In genomic region chr5:75037106-75037505, GRCh38 we compare ENCODE assay signal across 8 cellular contexts. TPM values are rescaled to one million over a fixed set of nuclear protein-coding genes. Genes with fewer than 3 reads are reported as not detected.
DNase-seq lines count a peak whose midpoint lies in the region; ATAC-seq and TF ChIP-seq lines count a peak whose summit lies in the region.

No MANE protein-coding gene starts in this region.

- DNase-seq in AG10803 (ENCODE audit: low read depth) (peak; percentile 70), HFFc6 (peak; percentile 85), astrocyte of the spinal cord (ENCODE audit: low read depth, low spot score) (peak; percentile 74), mucosa of descending colon (no peak), GM10266 (ENCODE audit: extremely low spot score) (no peak)
- DNase-seq in natural killer cell treated with Interleukin-12 subunit alpha and Interleukin-12 subunit beta and Interleukin-15 and Interleukin-18, amount 100 ng/mL, for 72 hours (ENCODE audit: low spot score) = no peak
- no peak for DNase-seq in effector memory CD8-positive, alpha-beta T cell

- no peaks in the 10 kb centered on the region for H3K9me3 ChIP-seq in mucosa of descending colon

- peak overlapping the region; percentile 35; the same call in 1 of the 2 replicates for H3K27ac Mint-ChIP-seq in HFFc6
- H3K27ac Mint-ChIP-seq in natural killer cell treated with Interleukin-12 subunit alpha and Interleukin-12 subunit beta and Interleukin-15 and Interleukin-18, amount 100 ng/mL, for 72 hours = peak overlapping the region in 1 of 2 donors; percentile 23
- peak overlapping the region in 1 of 2 donors; percentile 91 for H3K27ac Mint-ChIP-seq in effector memory CD8-positive, alpha-beta T cell

- no peak; the same call in 1 of the 2 replicates for TF ChIP-seq CTCF in AG10803 (conservative IDR thresholded peaks at IDR 0.05; ENCODE audit: low read length)
- TF ChIP-seq CTCF in HFFc6 (IDR thresholded peaks at IDR 0.05) = no peak
- no peak for TF ChIP-seq CTCF in astrocyte of the spinal cord (IDR thresholded peaks at IDR 0.05; ENCODE audit: low read depth, low read length)
- no peak for TF ChIP-seq CTCF in mucosa of descending colon (IDR thresholded peaks at IDR 0.05)
- TF ChIP-seq CTCF in GM10266 (IDR thresholded peaks at IDR 0.05; ENCODE audit: control insufficient read depth, insufficient read depth, low read depth, missing control alignments) = no peak

- in situ Hi-C loops in astrocyte of the spinal cord (cut with HindIII; ENCODE audit: low sequenced_read_pairs) = no loop called here

- H3K27me3 Mint-ChIP-seq in HFFc6 (ENCODE audit: insufficient read depth) = no peaks in the 10 kb centered on the region; the same call in none of the 2 replicates
- H3K27me3 Mint-ChIP-seq in natural killer cell treated with Interleukin-12 subunit alpha and Interleukin-12 subunit beta and Interleukin-15 and Interleukin-18, amount 100 ng/mL, for 72 hours = peaks cover 6 to 12% of the 10 kb centered on the region in 2 donors
- H3K27me3 Mint-ChIP-seq in effector memory CD8-positive, alpha-beta T cell = no peaks in the 10 kb centered on the region

- H3K4me3 ChIP-seq in AG10803 (ENCODE audit: low read length) (no peak overlapping the region), astrocyte of the spinal cord (ENCODE audit: low read depth, low read length) (no peak overlapping the region), mucosa of descending colon (no peak overlapping the region)

- intact Hi-C loops in mucosa of descending colon (cut with DNase I, micrococcal nuclease) = no loop called here

- peaks cover 30% of the 10 kb centered on the region for H3K4me1 Mint-ChIP-seq in HFFc6 (ENCODE audit: low read depth)
- peaks cover 4 to 5% of the 10 kb centered on the region in 2 donors for H3K4me1 Mint-ChIP-seq in natural killer cell treated with Interleukin-12 subunit alpha and Interleukin-12 subunit beta and Interleukin-15 and Interleukin-18, amount 100 ng/mL, for 72 hours (ENCODE audit: low read depth in 2 of 2)
- H3K4me1 Mint-ChIP-seq in effector memory CD8-positive, alpha-beta T cell (ENCODE audit: low read depth in 2 of 2) = peaks cover 21 to 26% of the 10 kb centered on the region in 2 donors

- ATAC-seq in mucosa of descending colon (peak; percentile 83), HG02885 (IDR thresholded peaks at IDR 0.05; ENCODE audit: poor library complexity, unreplicated experiment) (no peak)
- ATAC-seq in natural killer cell treated with Interleukin-12 subunit alpha and Interleukin-12 subunit beta and Interleukin-15 and Interleukin-18, amount 100 ng/mL, for 72 hours = no peak
- ATAC-seq in effector memory CD8-positive, alpha-beta T cell (replicated peaks) = no peak

- no peaks in the 10 kb centered on the region for H3K9me3 Mint-ChIP-seq in HFFc6
- no peaks in the 10 kb centered on the region for H3K9me3 Mint-ChIP-seq in natural killer cell treated with Interleukin-12 subunit alpha and Interleukin-12 subunit beta and Interleukin-15 and Interleukin-18, amount 100 ng/mL, for 72 hours
- no peaks in the 10 kb centered on the region for H3K9me3 Mint-ChIP-seq in effector memory CD8-positive, alpha-beta T cell

- H3K36me3 ChIP-seq in mucosa of descending colon (ENCODE audit: low read depth) = no peaks in the 10 kb centered on the region

- H3K4me3 Mint-ChIP-seq in HFFc6 = no peak overlapping the region
- H3K4me3 Mint-ChIP-seq in natural killer cell treated with Interleukin-12 subunit alpha and Interleukin-12 subunit beta and Interleukin-15 and Interleukin-18, amount 100 ng/mL, for 72 hours = no peak overlapping the region
- no peak overlapping the region for H3K4me3 Mint-ChIP-seq in effector memory CD8-positive, alpha-beta T cell

- H3K4me1 ChIP-seq in mucosa of descending colon (ENCODE audit: low read depth) = peaks cover 2% of the 10 kb centered on the region

- H3K36me3 Mint-ChIP-seq in HFFc6 (ENCODE audit: low read depth) = no peaks in the 10 kb centered on the region; the same call in 1 of the 2 replicates
- H3K36me3 Mint-ChIP-seq in natural killer cell treated with Interleukin-12 subunit alpha and Interleukin-12 subunit beta and Interleukin-15 and Interleukin-18, amount 100 ng/mL, for 72 hours = no peaks in the 10 kb centered on the region
- H3K36me3 Mint-ChIP-seq in effector memory CD8-positive, alpha-beta T cell (ENCODE audit: insufficient read depth) = peaks cover 9% of the 10 kb centered on the region

RNA-seq across cellular contexts. Expression of gene GCNT4, which starts 15.3 kb away (rescaled TPM):
- 10 to 100 TPM in 1 of 6 experiments, 1 to 10 TPM in 5; 4.4 to 11.0 (median 5.4) TPM for total RNA-seq in HFFc6 (2021; fragmentation: NEBNext Ultra II Directional; extraction: Animal tissue kit (Norgen Biotek cat#: 25700))
- total RNA-seq in mucosa of descending colon = 1 to 10 TPM in 2 of 3 donors, under 1 TPM in 1; 0.92 to 6.1 (median 2.4) TPM
- under 1 TPM; 0.42 to 0.57 TPM for total RNA-seq in natural killer cell treated with Interleukin-12 subunit alpha and Interleukin-12 subunit beta and Interleukin-15 and Interleukin-18, amount 100 ng/mL, for 72 hours

Comparison
In these comparisons a context has a peak if more than half of its experiments do, and no peak if none do; other contexts are left out.
1. DNase-seq: peak in AG10803 (single experiment), HFFc6 (single experiment) and astrocyte of the spinal cord (single experiment); none in mucosa of descending colon (0 of 3), natural killer cell treated with Interleukin-12 subunit alpha and Interleukin-12 subunit beta and Interleukin-15 and Interleukin-18, amount 100 ng/mL, for 72 hours (single experiment), GM10266 (single experiment) and effector memory CD8-positive, alpha-beta T cell (0 of 3).